Comparison of ENCODE assay signal across 22 cellular contexts in the genomic region with DNA sequence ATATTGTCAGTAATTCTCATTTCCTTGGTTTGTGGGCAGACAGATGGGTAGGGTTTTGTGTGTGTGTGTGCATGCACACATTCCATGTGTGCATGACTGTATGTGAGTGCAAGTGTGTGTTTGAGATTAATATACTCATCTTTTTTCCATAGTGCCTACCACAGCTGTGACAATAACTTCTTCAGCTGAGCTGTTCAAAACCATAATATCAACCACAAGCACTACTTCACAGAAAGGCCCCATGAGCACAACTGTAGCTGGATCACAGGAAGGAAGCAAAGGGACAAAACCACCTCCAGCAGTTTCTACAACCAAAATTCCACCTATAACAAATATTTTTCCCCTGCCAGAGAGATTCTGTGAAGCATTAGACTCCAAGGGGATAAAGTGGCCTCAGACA.
DNase-seq lines count a peak whose midpoint lies in the region; TF ChIP-seq lines count a peak whose summit lies in the region.
"Had no signal": no experiment of that assay in that cellular context is flagged by ENCODE, and none has a peak within 500 bp of the region (broad histone marks: within the 10 kb centered on the region; RNA-seq: fewer than 3 reads in every experiment).

No MANE protein-coding gene starts in this region.

- H3K9ac ChIP-seq in SK-N-SH = no peak overlapping the region

- H3K4me2 ChIP-seq in SK-N-SH = no peak overlapping the region
- H3K4me2 ChIP-seq: A549 had no signal

- H4K20me1 ChIP-seq in SK-N-SH (ENCODE audit: insufficient read depth) = peaks cover 6% of the 10 kb centered on the region; the same call in 1 of the 2 replicates

- H3K36me3 ChIP-seq in SK-N-SH (replicated peaks in 1 of 2; ENCODE audit: control insufficient read depth in 1 of 2, insufficient read depth in 2 of 2, low read length in 1 of 2) = peaks cover 31 to 40% of the 10 kb centered on the region in 2 experiments
- H3K36me3 ChIP-seq: SJSA1 had no signal

- peak overlapping the region in 4 of 5 experiments; percentile 14 to 72 (median 41) for H3K27ac Mint-ChIP-seq in brain
- H3K27ac Mint-ChIP-seq in nephron progenitor cell = peak overlapping the region; percentile 91
- H3K27ac Mint-ChIP-seq: HFFc6 had no signal

- H3K27me3 Mint-ChIP-seq in brain = no peaks in the 10 kb centered on the region
- H3K27me3 Mint-ChIP-seq in nephron progenitor cell (ENCODE audit: low read depth, poor library complexity) = no peaks in the 10 kb centered on the region

- H3K36me3 Mint-ChIP-seq in brain (peaks cover 42% of the 10 kb centered on the region), nephron progenitor cell (ENCODE audit: low read depth) (peaks cover 60% of the 10 kb centered on the region)

- H3K4me3 ChIP-seq in Jurkat, Clone E6-1 (ENCODE audit: low read length) = no peak overlapping the region
- H3K4me3 ChIP-seq in coronary artery (no peak overlapping the region), SK-N-SH (ENCODE audit: low read depth in 2 of 2, low read length in 1 of 2) (no peak overlapping the region)
- H3K4me3 ChIP-seq: A549, K562, SJSA1 had no signal

- H3K9me2 ChIP-seq in SK-N-SH = no peaks in the 10 kb centered on the region

- no peaks in the 10 kb centered on the region for H3F3A ChIP-seq in SK-N-SH (replicated peaks; ENCODE audit: insufficient read depth)

- DNase-seq in NCI-H2171 treated with DMSO at 0.1 percent for 48 hours (lab: John Stamatoyannopoulos, UW) (peak; percentile 61), NCI-H2171 (lab: John Stamatoyannopoulos, UW) (no peak), nephron progenitor cell (no peak), HuH-7.5 (ENCODE audit: low spot score) (no peak), coronary artery (ENCODE audit: low spot score) (no peak), SK-N-SH (no peak)
- DNase-seq in Jurkat, Clone E6-1 (ENCODE audit: low read depth, low spot score) = peak; percentile 17
- DNase-seq: DMS 273 treated with DMSO at 0.1 percent for 48 hours, EL, HFFc6, NCI-H1417 treated with DMSO at 0.1 percent for 48 hours, NCI-H2029 treated with DMSO at 0.1 percent for 48 hours, NCI-H446, NCI-H69, PC-3, SW 1271 had no signal

- peaks cover 25% of the 10 kb centered on the region; the same call in 1 of the 2 replicates for H3K79me2 ChIP-seq in SK-N-SH (ENCODE audit: insufficient read depth)

- H3K27me3 ChIP-seq in SK-N-SH (ENCODE audit: insufficient read depth) = no peaks in the 10 kb centered on the region
- H3K27me3 ChIP-seq: SJSA1 had no signal

- no peaks in the 10 kb centered on the region for H3K9me3 Mint-ChIP-seq in brain
- H3K9me3 Mint-ChIP-seq in nephron progenitor cell = no peaks in the 10 kb centered on the region
- H3K9me3 Mint-ChIP-seq: HFFc6 had no signal

- H3K4me3 Mint-ChIP-seq in brain = peak overlapping the region in 2 of 5 experiments; percentile 19 to 55
- no peak overlapping the region for H3K4me3 Mint-ChIP-seq in nephron progenitor cell

- no peak for TF ChIP-seq EP300 in SK-N-SH (IDR thresholded peaks at IDR 0.05; ENCODE audit: borderline replicate concordance in 1 of 2, low read depth in 1 of 2, low read length in 1 of 2)

- POLR2A ChIA-PET in SK-N-SH (lab: Yijun Ruan, JAX) = no interaction called here

- H3K27ac ChIP-seq in coronary artery (no peak overlapping the region), SK-N-SH (ENCODE audit: low read depth in 2 of 2, low read length in 1 of 2) (no peak overlapping the region)
- H3K27ac ChIP-seq: A549, C4-2B, RWPE1, SJSA1 had no signal

- H2AFZ ChIP-seq in SK-N-SH (ENCODE audit: low read depth) = no peak overlapping the region

- H3K9me3 ChIP-seq in SK-N-SH = no peaks in the 10 kb centered on the region
- H3K9me3 ChIP-seq: A549, SJSA1 had no signal

- peaks cover 76% of the 10 kb centered on the region for H3K4me1 Mint-ChIP-seq in brain
- peaks cover 46% of the 10 kb centered on the region for H3K4me1 Mint-ChIP-seq in nephron progenitor cell

- CTCF ChIA-PET in SK-N-SH (lab: Yijun Ruan, JAX) = no interaction called here

- no peak for TF ChIP-seq RAD21 in SK-N-SH (IDR thresholded peaks at IDR 0.05; ENCODE audit: low read length)

- no peak for TF ChIP-seq CTCF in brain (conservative IDR thresholded peaks at IDR 0.05)
- TF ChIP-seq CTCF in nephron progenitor cell (IDR thresholded peaks at IDR 0.05) = no peak
- TF ChIP-seq CTCF in coronary artery (IDR thresholded peaks at IDR 0.05) = no peak
- TF ChIP-seq CTCF in SK-N-SH (IDR thresholded peaks at IDR 0.05) = no peak

- H3K4me1 ChIP-seq in SK-N-SH (ENCODE audit: control insufficient read depth in 1 of 2, insufficient read depth in 2 of 2, low read depth in 1 of 2, low read length in 1 of 2) = peaks cover 0 to 13% of the 10 kb centered on the region in 2 experiments; a peak in 2 of 4 replicates
- H3K4me1 ChIP-seq: A549, SJSA1 had no signal

TF ChIP-seq in SK-N-SH, 30 proteins besides CTCF, POLR2A, EP300 and RAD21:
- no peak for TF ChIP-seq POLR2AphosphoS5 (IDR thresholded peaks at IDR 0.05; ENCODE audit: low read depth, low read length)

Comparison
In these comparisons a context has a peak if more than half of its experiments do, and no peak if none do; other contexts are left out.
1. DNase-seq: peak in NCI-H2171 treated with DMSO at 0.1 percent for 48 hours (single experiment) and Jurkat, Clone E6-1 (single experiment); none in NCI-H2171 (single experiment), nephron progenitor cell (single experiment), HuH-7.5 (single experiment), coronary artery (single experiment) and SK-N-SH (single experiment).